2 cellular contexts compared by ENCODE assay signal in genomic region chr2:42342795-42343241, GRCh38.
TF ChIP-seq lines count a peak whose summit lies in the region.

No MANE protein-coding gene starts in this region.

TF ChIP-seq in IMR-90, 13 proteins besides CTCF, POLR2A, EP300 and RAD21:
- TF ChIP-seq MAFK (IDR thresholded peaks at IDR 0.05; ENCODE audit: low read depth, low read length), result no peak
- no peak for TF ChIP-seq BHLHE40 (IDR thresholded peaks at IDR 0.05; ENCODE audit: low read depth, low read length)
- TF ChIP-seq MXI1 (IDR thresholded peaks at IDR 0.05; ENCODE audit: borderline replicate concordance, low read depth, low read length), result no peak
- no peak for TF ChIP-seq USF2 (IDR thresholded peaks at IDR 0.05; ENCODE audit: low read depth, low read length)
- no peak for TF ChIP-seq NFE2L2 (IDR thresholded peaks at IDR 0.05; ENCODE audit: low read depth, low read length)
- TF ChIP-seq CHD1 (IDR thresholded peaks at IDR 0.05; ENCODE audit: low read depth, low read length), result no peak
- TF ChIP-seq RFX5 (IDR thresholded peaks at IDR 0.05; ENCODE audit: low read depth, low read length), result no peak
- TF ChIP-seq ELK1 (IDR thresholded peaks at IDR 0.05; ENCODE audit: borderline replicate concordance, low read depth, low read length), result no peak
- TF ChIP-seq FOS (IDR thresholded peaks at IDR 0.05; ENCODE audit: low read depth, low read length), result no peak
- TF ChIP-seq RCOR1 (IDR thresholded peaks at IDR 0.05; ENCODE audit: insufficient replicate concordance, low read length), result no peak
- no peak for TF ChIP-seq SMC3 (IDR thresholded peaks at IDR 0.05; ENCODE audit: low read depth, low read length)
- TF ChIP-seq MAZ (IDR thresholded peaks at IDR 0.05; ENCODE audit: borderline replicate concordance, low read depth, low read length), result no peak
- no peak for TF ChIP-seq CEBPB (IDR thresholded peaks at IDR 0.05; ENCODE audit: low read depth, low read length)

TF ChIP-seq in endothelial cell of umbilical vein, 7 proteins besides CTCF, POLR2A, EP300 and RAD21:
- no peak for TF ChIP-seq EZH2 (IDR thresholded peaks at IDR 0.05; ENCODE audit: borderline replicate concordance, low read depth, low read length, severe bottlenecking)
